Comparison of ENCODE assay signal across 1 cellular context in genomic region chr12:13278249-13278787, GRCh38.
TF ChIP-seq lines count a peak whose summit lies in the region.

No MANE protein-coding gene starts in this region.

TF ChIP-seq in GM12878, 131 proteins besides CTCF, POLR2A, EP300 and RAD21 (continued from another document):
- TF ChIP-seq USF2 (IDR thresholded peaks at IDR 0.05; ENCODE audit: borderline replicate concordance, low read depth, low read length): no peak
